15 cellular contexts compared by ENCODE assay signal in the genomic region with DNA sequence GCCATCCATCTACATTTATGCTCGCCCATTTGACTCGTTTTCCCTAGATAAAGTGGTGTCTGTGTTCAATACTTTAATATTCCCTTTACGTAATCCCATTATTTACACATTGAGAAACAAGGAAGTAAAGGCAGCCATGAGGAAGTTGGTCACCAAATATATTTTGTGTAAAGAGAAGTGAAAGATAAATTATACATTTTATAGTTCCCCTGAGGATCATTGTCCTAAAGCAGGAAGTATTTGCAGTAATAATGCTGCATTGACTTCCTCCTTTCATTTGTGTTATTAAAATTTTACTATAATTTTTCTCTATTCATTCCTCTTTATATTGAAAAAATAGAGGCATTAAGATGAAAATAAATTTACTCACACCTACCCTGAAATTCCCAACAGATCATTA. TPM values are rescaled to one million over a fixed set of nuclear protein-coding genes. Genes with fewer than 3 reads are reported as not detected.
"Had no signal": no experiment of that assay in that cellular context is flagged by ENCODE, and none has a peak within 500 bp of the region (broad histone marks: within the 10 kb centered on the region; RNA-seq: fewer than 3 reads in every experiment).

No MANE protein-coding gene starts in this region.

RNA-seq across cellular contexts. Expression of gene OR4M2, which starts 1.1 kb away (rescaled TPM):
- total RNA-seq: activated B cell treated with CpG ODN at 0.5 μM for 24 hours; activated CD4-positive, alpha-beta memory T cell treated with anti-CD3 and anti-CD28 coated beads for 36 hours; activated CD4-positive, alpha-beta memory T cell treated with anti-CD3 and anti-CD28 coated beads, Interleukin-2, amount 10 ng/mL, durations not matched to agents 7 days and 5 days; activated CD4-positive, alpha-beta T cell treated with anti-CD3 and anti-CD28 coated beads for 36 hours; activated CD4-positive, alpha-beta T cell treated with anti-CD3 and anti-CD28 coated beads, Interleukin-2, amount 10 ng/mL, durations not matched to agents 24 days and 14 days; activated CD4-positive, alpha-beta T cell treated with anti-CD3 and anti-CD28 coated beads, Interleukin-2, amount 10 ng/mL, durations not matched to agents 7 days and 5 days; activated CD8-positive, alpha-beta memory T cell treated with anti-CD3 and anti-CD28 coated beads for 36 hours; activated CD8-positive, alpha-beta memory T cell treated with anti-CD3 and anti-CD28 coated beads, Interleukin-2, amount 10 ng/mL, durations not matched to agents 7 days and 5 days; activated CD8-positive, alpha-beta T cell treated with anti-CD3 and anti-CD28 coated beads for 36 hours; activated CD8-positive, alpha-beta T cell treated with anti-CD3 and anti-CD28 coated beads, Interleukin-2, amount 10 ng/mL, durations not matched to agents 7 days and 5 days; T-cell; T-helper 1 cell treated with Interleukin-12 subunit alpha and Interleukin-12 subunit beta and Interleukin-4 antibody, amounts not matched to agents 30 ng/mL and 1 ng/mL, for 36 hours; T-helper 17 cell; T-helper 2 cell treated with Interferon-gamma antibody and Interleukin-4, amounts not matched to agents 100 ng/mL and 5 ng/mL, for 36 hours; WTC11 had no signal
